ENCODE assay signal across 8 cellular contexts in genomic region chr4:1246111-1246881, GRCh38. TPM values are rescaled to one million over a fixed set of nuclear protein-coding genes. Genes with fewer than 3 reads are reported as not detected.
DNase-seq lines count a peak whose midpoint lies in the region; TF ChIP-seq lines count a peak whose summit lies in the region.

No MANE protein-coding gene starts in this region.

- POLR2A ChIA-PET in OCI-LY7 (lab: Charles Lee), result no interaction called here

- no peak for TF ChIP-seq POLR2A in esophagus muscularis mucosa (IDR thresholded peaks at IDR 0.05; ENCODE audit: low read depth)

- no peaks in the 10 kb centered on the region for H3K9me2 ChIP-seq in DOHH2 (replicated peaks; ENCODE audit: control insufficient read depth, low read length)
- no peaks in the 10 kb centered on the region for H3K9me2 ChIP-seq in OCI-LY7 (ENCODE audit: insufficient read depth, low read length)

- H3F3A ChIP-seq in DOHH2 (ENCODE audit: control insufficient read depth, insufficient read depth), result no peaks in the 10 kb centered on the region

- CTCF ChIA-PET in OCI-LY7 (lab: Charles Lee; ENCODE audit: unreplicated experiment), result no interaction called here

- peaks cover 15% of the 10 kb centered on the region; the same call in 1 of the 2 replicates for H3K9me3 ChIP-seq in DOHH2 (ENCODE audit: control insufficient read depth, insufficient read depth, low read length)
- no peaks in the 10 kb centered on the region for H3K9me3 ChIP-seq in OCI-LY7 (ENCODE audit: low read length)
- no peaks in the 10 kb centered on the region for H3K9me3 ChIP-seq in esophagus muscularis mucosa
- peaks cover 3% of the 10 kb centered on the region for H3K9me3 ChIP-seq in osteoblast (ENCODE audit: low read depth, low read length)

- TSS peak; percentile 65 for BruUV-seq in OCI-LY7 (replicated peaks; lab: Mats Ljungman, UMichigan)

- peak overlapping the region; percentile 100 for H3K4me2 ChIP-seq in DOHH2 (ENCODE audit: low read length)
- peak overlapping the region; percentile 96 for H3K4me2 ChIP-seq in OCI-LY7 (ENCODE audit: low read length)
- peak overlapping the region; percentile 90 for H3K4me2 ChIP-seq in osteoblast (ENCODE audit: insufficient read depth, low read length)

- H3K4me1 ChIP-seq in DOHH2 (ENCODE audit: control insufficient read depth, low read length) (peaks cover 42% of the 10 kb centered on the region), OCI-LY7 (ENCODE audit: insufficient read depth, low read length, poor library complexity, severe bottlenecking) (peaks cover 28% of the 10 kb centered on the region), esophagus muscularis mucosa (peaks cover 77 to 82% (median 81%) of the 10 kb centered on the region in 4 donors), osteoblast (ENCODE audit: insufficient read depth, low read length) (peaks cover 24% of the 10 kb centered on the region)

- no peak overlapping the region for H2AFZ ChIP-seq in OCI-LY7 (ENCODE audit: low read length)
- H2AFZ ChIP-seq in osteoblast (ENCODE audit: low read length), result no peak overlapping the region

- peaks cover 68% of the 10 kb centered on the region for H3K36me3 ChIP-seq in DOHH2 (ENCODE audit: control insufficient read depth, low read length)
- H3K36me3 ChIP-seq in OCI-LY7 (ENCODE audit: insufficient read depth, low read length), result peaks cover 12% of the 10 kb centered on the region
- H3K36me3 ChIP-seq in esophagus muscularis mucosa, result peaks cover 0 to 4% (median 3%) of the 10 kb centered on the region in 4 donors
- peaks cover 4% of the 10 kb centered on the region for H3K36me3 ChIP-seq in osteoblast (ENCODE audit: insufficient read depth, low read length)

- intact Hi-C loops in OCI-LY7 (cut with micrococcal nuclease; ENCODE audit: unreplicated experiment), result loop anchor here (1.0 to 10.0 kb wide), 3 partner anchors 31 to 231 kb away; partner anchors contain the start of gene FGFRL1
- intact Hi-C loops in esophagus muscularis mucosa (cut with DNase I), result loop anchor here (2.0 to 5.0 kb wide), 2 partner anchors 39 to 79 kb away; no protein-coding TSS in a partner anchor

- H3K79me2 ChIP-seq in DOHH2 (ENCODE audit: control insufficient read depth, low read length), result peaks cover 91% of the 10 kb centered on the region
- H3K79me2 ChIP-seq in OCI-LY7 (ENCODE audit: insufficient read depth, low read depth, low read length), result peaks cover 69% of the 10 kb centered on the region
- peaks cover 78% of the 10 kb centered on the region for H3K79me2 ChIP-seq in osteoblast (ENCODE audit: insufficient read depth, low read length)

- DNase-seq in OCI-LY7 (ENCODE audit: low spot score) (peak; percentile 56), esophagus muscularis mucosa (ENCODE audit: extremely low spot score) (no peak), osteoblast (ENCODE audit: insufficient read length, low spot score, missing footprints) (peak; percentile 93), HUDEP-2 (lab: John Stamatoyannopoulos, UW; ENCODE audit: unreplicated experiment in 76 of 76) (no peak), NCI-H748 (lab: John Stamatoyannopoulos, UW; ENCODE audit: unreplicated experiment) (no peak), NCI-H1092 treated with DMSO at 0.1 percent for 48 hours (lab: John Stamatoyannopoulos, UW) (no peak)
- DNase-seq in stimulated activated CD4-positive, alpha-beta T cell treated with anti-CD3 and anti-CD28 coated beads, Interleukin-4, amount 100 ng/mL, for 24 hours, result no peak

- TF ChIP-seq EP300 in esophagus muscularis mucosa (IDR thresholded peaks at IDR 0.05), result no peak

- WGBS in esophagus muscularis mucosa, result 71% methylated on average over 12 of the region's 24 CpGs

- no peaks in the 10 kb centered on the region for H3K27me3 ChIP-seq in DOHH2 (ENCODE audit: control insufficient read depth, low read length)
- no peaks in the 10 kb centered on the region for H3K27me3 ChIP-seq in esophagus muscularis mucosa
- H3K27me3 ChIP-seq in osteoblast (ENCODE audit: insufficient read depth, low read length), result no peaks in the 10 kb centered on the region

- H4K20me1 ChIP-seq in DOHH2 (ENCODE audit: control insufficient read depth, insufficient read depth, low read depth, low read length) (peaks cover 32% of the 10 kb centered on the region), OCI-LY7 (ENCODE audit: insufficient read depth, low read length) (peaks cover 15% of the 10 kb centered on the region), osteoblast (ENCODE audit: insufficient read depth, low read length) (peaks cover 59% of the 10 kb centered on the region)

- TF ChIP-seq CTCF in DOHH2 (IDR thresholded peaks at IDR 0.05; ENCODE audit: low read depth, low read length, poor library complexity, severe bottlenecking) (no peak), OCI-LY7 (conservative IDR thresholded peaks at IDR 0.05; ENCODE audit: low read length) (no peak), esophagus muscularis mucosa (IDR thresholded peaks at IDR 0.05) (no peak), osteoblast (IDR thresholded peaks at IDR 0.05; ENCODE audit: extremely low read depth, low read depth, low read length) (no peak)

- H3K27ac ChIP-seq in DOHH2 (ENCODE audit: low read depth, low read length) (peak overlapping the region; percentile 78; the same call in 1 of the 2 replicates), OCI-LY7 (ENCODE audit: low read depth, low read length, poor library complexity, severe bottlenecking) (peak overlapping the region; percentile 82), esophagus muscularis mucosa (replicated peaks in 1 of 4) (peak overlapping the region; percentile 91 to 99 (median 98)), osteoblast (ENCODE audit: low read depth, low read length) (peak overlapping the region; percentile 39)

- H3K4me3 ChIP-seq in DOHH2 (ENCODE audit: low read length) (peak overlapping the region; percentile 94), OCI-LY7 (ENCODE audit: low read depth, low read length, poor library complexity, severe bottlenecking) (peak overlapping the region; percentile 99), esophagus muscularis mucosa (peak overlapping the region; percentile 22 to 97 (median 77)), osteoblast (ENCODE audit: insufficient read depth, low read length) (peak overlapping the region; percentile 86)

RNA-seq across cellular contexts. Expression of gene CTBP1, which starts 2.6 kb away (rescaled TPM):
- total RNA-seq in OCI-LY7 (2014; rRNA removed; shearing (Covaris generic)), result 286 and 311 TPM in 2 replicates
- total RNA-seq in OCI-LY7 (2022), result 228 and 238 TPM in 2 replicates
- 100 to 1,000 TPM; 110 to 245 (median 172) TPM for total RNA-seq in esophagus muscularis mucosa
- total RNA-seq in osteoblast, result 246 and 262 TPM in 2 replicates

RNA-seq across cellular contexts. Expression of gene MAEA, which starts 43.4 kb away (rescaled TPM):
- total RNA-seq in OCI-LY7 (2014; rRNA removed; shearing (Covaris generic)), result 52.5 and 53.2 TPM in 2 replicates
- total RNA-seq in OCI-LY7 (2022) (59.3 and 64.2 TPM in 2 replicates), esophagus muscularis mucosa (10 to 100 TPM; 54.5 to 63.1 (median 59.8) TPM), osteoblast (55.7 and 70.6 TPM in 2 replicates)

Comparison
In these comparisons a context has a peak if more than half of its experiments do, and no peak if none do; other contexts are left out.
1. H3K27ac ChIP-seq: peak in every context shown above with its lines; median percentile 98 in esophagus muscularis mucosa; 82 in OCI-LY7; 78 in DOHH2; 39 in osteoblast.
2. DNase-seq: peak in OCI-LY7 (single experiment) and osteoblast (single experiment); none in esophagus muscularis mucosa (single experiment), HUDEP-2 (0 of 76), stimulated activated CD4-positive, alpha-beta T cell treated with anti-CD3 and anti-CD28 coated beads, Interleukin-4, amount 100 ng/mL, for 24 hours (single experiment), NCI-H748 (single experiment) and NCI-H1092 treated with DMSO at 0.1 percent for 48 hours (single experiment).
3. Peak in every context shown above with its lines, with median percentiles within 50 percentile points of each other: H3K4me2 ChIP-seq and H3K4me3 ChIP-seq.